ENCODE assay signal across 13 cellular contexts in the genomic region with DNA sequence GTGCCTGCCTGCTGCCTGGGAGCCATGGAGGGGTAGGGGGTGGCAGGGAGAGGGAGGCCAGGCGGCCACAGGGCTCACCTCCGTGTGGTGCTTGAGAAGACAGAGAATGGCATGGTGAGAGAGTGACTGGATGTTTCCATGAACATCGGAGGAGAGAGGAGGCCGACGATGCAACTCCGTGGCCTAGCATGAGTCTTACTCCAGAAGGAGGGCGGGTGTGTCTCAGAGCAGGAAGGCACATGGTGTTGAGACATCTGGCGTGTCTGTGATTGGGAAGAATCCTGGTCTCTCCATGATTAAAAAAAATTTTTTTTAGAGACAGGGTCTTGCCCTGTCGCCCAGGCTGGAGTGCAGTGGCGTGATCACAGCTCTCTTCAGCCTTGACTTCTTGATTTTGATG. TPM values are rescaled to one million over a fixed set of nuclear protein-coding genes. Genes with fewer than 3 reads are reported as not detected.
"Had no signal": no experiment of that assay in that cellular context is flagged by ENCODE, and none has a peak within 500 bp of the region (broad histone marks: within the 10 kb centered on the region; RNA-seq: fewer than 3 reads in every experiment).

No MANE protein-coding gene starts in this region.

- DNase-seq: activated CD8-positive, alpha-beta memory T cell treated with anti-CD3 and anti-CD28 coated beads, Interleukin-2, amount 10 ng/mL, durations not matched to agents 7 days and 5 days; activated naive CD4-positive, alpha-beta T cell treated with Interleukin-2 at 50 U/mL for 16 hours; dermis blood vessel endothelial cell; foreskin melanocyte; head of caudate nucleus; left cardiac atrium; lower lobe of right lung; midbrain; T-cell; tibial artery had no signal

- H3K36me3 Mint-ChIP-seq: activated CD8-positive, alpha-beta memory T cell treated with anti-CD3 and anti-CD28 coated beads, Interleukin-2, amount 10 ng/mL, durations not matched to agents 7 days and 5 days; brain; T-cell; WTC11 had no signal

- H3K27ac Mint-ChIP-seq: activated CD8-positive, alpha-beta memory T cell treated with anti-CD3 and anti-CD28 coated beads, Interleukin-2, amount 10 ng/mL, durations not matched to agents 7 days and 5 days; brain; T-cell; WTC11 had no signal

- ATAC-seq: activated CD8-positive, alpha-beta memory T cell treated with anti-CD3 and anti-CD28 coated beads, Interleukin-2, amount 10 ng/mL, durations not matched to agents 7 days and 5 days; left cardiac atrium; T-cell; WTC11 had no signal

- H3K4me1 Mint-ChIP-seq: brain, WTC11 had no signal

- H3K4me3 Mint-ChIP-seq: activated CD8-positive, alpha-beta memory T cell treated with anti-CD3 and anti-CD28 coated beads, Interleukin-2, amount 10 ng/mL, durations not matched to agents 7 days and 5 days; brain; T-cell; WTC11 had no signal

- H3K27me3 Mint-ChIP-seq: T-cell had no signal

- H3K9me3 Mint-ChIP-seq: brain, T-cell, WTC11 had no signal

RNA-seq across cellular contexts. Expression of a gene that starts 5.1 kb away (rescaled TPM):
- total RNA-seq: activated CD8-positive, alpha-beta memory T cell treated with anti-CD3 and anti-CD28 coated beads, Interleukin-2, amount 10 ng/mL, durations not matched to agents 7 days and 5 days; dermis blood vessel endothelial cell; esophagus muscularis mucosa; left cardiac atrium; lower lobe of right lung; T-cell; WTC11 had no signal
